Comparison of ENCODE assay signal across 9 cellular contexts in the genomic region with DNA sequence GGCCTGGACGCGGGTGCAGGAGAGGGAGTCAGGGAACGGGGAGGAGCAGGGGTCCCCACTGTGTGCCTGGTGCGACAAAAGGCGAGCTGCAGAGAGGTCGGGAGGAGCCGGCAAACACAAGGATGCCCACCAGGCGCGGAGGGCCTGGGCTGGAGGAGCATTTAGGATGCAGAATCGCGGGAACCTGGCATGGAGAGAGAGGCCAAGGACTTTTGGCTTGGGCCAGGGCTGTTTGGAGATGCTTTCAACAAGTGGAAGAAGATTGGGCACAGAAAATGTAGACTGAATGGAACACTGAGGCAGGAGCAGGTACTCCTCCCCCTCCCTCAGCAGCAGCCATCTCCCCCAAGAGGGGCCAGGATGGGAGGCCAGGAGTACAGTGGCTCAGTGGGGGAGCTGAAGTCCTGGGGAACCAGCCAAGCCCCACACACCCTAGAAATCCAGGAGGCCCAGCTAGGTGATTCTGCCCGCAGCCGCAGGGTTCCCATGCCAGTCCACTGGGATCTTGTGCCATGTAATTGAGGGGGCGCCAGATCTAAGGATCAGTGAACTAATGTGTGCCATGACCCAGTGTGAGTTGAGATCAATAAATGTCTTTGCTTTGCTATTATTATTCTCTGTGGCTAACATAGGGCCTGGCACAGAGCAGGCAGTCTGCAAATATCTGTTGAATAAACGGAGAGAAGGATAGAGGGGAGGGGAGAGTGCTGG. TPM values are rescaled to one million over a fixed set of nuclear protein-coding genes. Genes with fewer than 3 reads are reported as not detected.
DNase-seq lines count a peak whose midpoint lies in the region; ATAC-seq and TF ChIP-seq lines count a peak whose summit lies in the region.
"Had no signal": no experiment of that assay in that cellular context is flagged by ENCODE, and none has a peak within 500 bp of the region (broad histone marks: within the 10 kb centered on the region; RNA-seq: fewer than 3 reads in every experiment).

No MANE protein-coding gene starts in this region.

- no peaks in the 10 kb centered on the region for H3K79me1 ChIP-seq in mesendoderm (ENCODE audit: low read length)

- no peak overlapping the region for H3K23ac ChIP-seq in mesendoderm (ENCODE audit: low read length)

- no peaks in the 10 kb centered on the region for H3K79me2 ChIP-seq in mesendoderm (ENCODE audit: control insufficient read depth, insufficient read depth, low read length)

- no peak overlapping the region for H3K4me3 ChIP-seq in mesendoderm (ENCODE audit: low read length)

- H2BK15ac ChIP-seq in mesendoderm (replicated peaks; ENCODE audit: low read depth): no peak overlapping the region

- POLR2A ChIA-PET in MCF 10A (lab: Yijun Ruan, JAX): interaction anchor here (0.9 kb wide), 1 partner anchor 72 kb away, joined by 3 read pairs; no protein-coding TSS in a partner anchor

- no CpG with 5 or more reads among the region's 15 CpGs for WGBS in mesendoderm (ENCODE audit: extremely low coverage, insufficient coverage, low lambda C conversion rate)

- no peak overlapping the region for H3K4ac ChIP-seq in mesendoderm (ENCODE audit: low read depth, low read length)

- peak overlapping the region; percentile 98 for H3K4me2 ChIP-seq in mesendoderm (ENCODE audit: low read length)

- peaks cover 6% of the 10 kb centered on the region for H3K36me3 Mint-ChIP-seq in MCF 10A (ENCODE audit: insufficient read depth, unreplicated experiment)

- peak overlapping the region; percentile 95 for H3K4me3 Mint-ChIP-seq in MCF 10A (ENCODE audit: unreplicated experiment)

- no peak overlapping the region for H2BK120ac ChIP-seq in mesendoderm (ENCODE audit: low read depth, low read length)

- no peak overlapping the region for H2BK5ac ChIP-seq in mesendoderm (ENCODE audit: low read length)

- peak overlapping the region; percentile 73 for H3K9ac ChIP-seq in mesendoderm (ENCODE audit: low read length)

- H4K5ac ChIP-seq in mesendoderm (ENCODE audit: low read length): no peak overlapping the region

- ATAC-seq in Right ventricle myocardium inferior: no peak
- no peak for ATAC-seq in left cardiac atrium
- no peak for ATAC-seq in HG03095 (IDR thresholded peaks at IDR 0.05; ENCODE audit: unreplicated experiment)

- peaks cover 15% of the 10 kb centered on the region for H3K27me3 ChIP-seq in mesendoderm (ENCODE audit: insufficient read depth, low read length, poor library complexity)

- H3K4me1 ChIP-seq in mesendoderm (ENCODE audit: control insufficient read depth, low read depth, low read length): peaks cover 1% of the 10 kb centered on the region

- DNase-seq in Right ventricle myocardium inferior (ENCODE audit: missing footprints) (peak; percentile 71), left cardiac atrium (no peak), MCF 10A (ENCODE audit: unreplicated experiment) (no peak), mesendoderm (no peak), activated gamma-delta T cell (lab: John Stamatoyannopoulos, UW) (no peak)
- no peak for DNase-seq in activated CD4-positive, alpha-beta T cell treated with anti-CD3 and anti-CD28 coated beads, Interleukin-2, amount 50 U/mL, for 1 hour
- no peak for DNase-seq in central memory CD4-positive, alpha-beta T cell
- DNase-seq: activated CD8-positive, alpha-beta memory T cell treated with anti-CD3 and anti-CD28 coated beads, Interleukin-2, amount 50 U/mL, for 48 hours had no signal

- no peaks in the 10 kb centered on the region for H3K9me3 Mint-ChIP-seq in MCF 10A (ENCODE audit: unreplicated experiment)

- no peaks in the 10 kb centered on the region for H3K27me3 Mint-ChIP-seq in MCF 10A (ENCODE audit: insufficient read depth, unreplicated experiment)

- H3K27ac ChIP-seq in mesendoderm (ENCODE audit: low read depth, low read length): no peak overlapping the region

- peak overlapping the region; percentile 88 for H3K27ac Mint-ChIP-seq in MCF 10A (ENCODE audit: low read depth, unreplicated experiment)

- no peak overlapping the region for H2AK5ac ChIP-seq in mesendoderm (ENCODE audit: low read length)

- intact Hi-C loops in Right ventricle myocardium inferior (cut with DNase I): no loop called here
- intact Hi-C loops in left cardiac atrium (cut with DNase I): loop anchor here in 1 of 2 donors (10.0 kb wide), 1 partner anchor 75 kb away; no protein-coding TSS in a partner anchor
- intact Hi-C loops in MCF 10A (cut with micrococcal nuclease): no loop called here

- CTCF ChIA-PET in MCF 10A (lab: Yijun Ruan, JAX): interaction anchor here (0.6 to 0.9 kb wide), 2 partner anchors 17 to 242 kb away, joined by 3 to 4 read pairs; no protein-coding TSS in a partner anchor

- peak overlapping the region; percentile 80 for H3K56ac ChIP-seq in mesendoderm (ENCODE audit: low read length)

- no peak overlapping the region for H3K18ac ChIP-seq in mesendoderm (ENCODE audit: low read length)

- BruUV-seq in MCF 10A (replicated peaks; lab: Mats Ljungman, UMichigan): no TSS peak

- H4K8ac ChIP-seq in mesendoderm (ENCODE audit: low read depth, low read length): no peak overlapping the region

- no peaks in the 10 kb centered on the region for H3K36me3 ChIP-seq in mesendoderm (ENCODE audit: control insufficient read depth, insufficient read depth, low read length)

- peaks cover 9% of the 10 kb centered on the region for H3K4me1 Mint-ChIP-seq in MCF 10A (ENCODE audit: insufficient read depth, unreplicated experiment)

- TF ChIP-seq CTCF in MCF 10A (IDR thresholded peaks at IDR 0.05; ENCODE audit: unreplicated experiment): no peak

RNA-seq across cellular contexts. Expression of a gene that starts 1.1 kb away (rescaled TPM):
- 24.9 TPM for total RNA-seq in Right ventricle myocardium inferior
- total RNA-seq in left cardiac atrium: 10 to 100 TPM; 14.3 to 23.1 TPM
- 5.3 and 5.4 TPM in 2 replicates for total RNA-seq in MCF 10A (2022)
- polyA plus RNA-seq in mesendoderm (2013, experiment 1 of 2): 0.45 TPM
- polyA plus RNA-seq in mesendoderm (2013, experiment 2 of 2): 0.55 TPM

RNA-seq across cellular contexts. Expression of a gene that starts 39.4 kb away (rescaled TPM):
- total RNA-seq in Right ventricle myocardium inferior (11.2 TPM), left cardiac atrium (10 to 100 TPM; 11.7 to 30.9 TPM), MCF 10A (2022) (20.4 and 28.8 TPM in 2 replicates)
- 0.17 TPM for polyA plus RNA-seq in mesendoderm (2013, experiment 1 of 2)
- 0.13 TPM for polyA plus RNA-seq in mesendoderm (2013, experiment 2 of 2)
